ENCODE assay signal across 8 cellular contexts in genomic region chr5:43555895-43556606, GRCh38. TPM values are rescaled to one million over a fixed set of nuclear protein-coding genes. Genes with fewer than 3 reads are reported as not detected.
DNase-seq lines count a peak whose midpoint lies in the region; ATAC-seq lines count a peak whose summit lies in the region.

No MANE protein-coding gene starts in this region.

- peak overlapping the region; percentile 86 for H3K9ac ChIP-seq in mucosa of stomach (ENCODE audit: low read length)

- ATAC-seq in HG03066 (IDR thresholded peaks at IDR 0.05; ENCODE audit: low read depth, unreplicated experiment), result peak; percentile 26

- H3K27me3 ChIP-seq in esophagus (ENCODE audit: control insufficient read depth in 1 of 2, insufficient read depth in 2 of 2, low read length in 2 of 2), result no peaks in the 10 kb centered on the region
- H3K27me3 ChIP-seq in mucosa of stomach (ENCODE audit: control insufficient read depth, insufficient read depth, low read length), result no peaks in the 10 kb centered on the region

- peak overlapping the region; percentile 96 to 99 for H3K27ac ChIP-seq in esophagus (ENCODE audit: low read depth in 2 of 2, low read length in 1 of 2)

- DNase-seq in NCI-H1092 treated with DMSO at 0.1 percent for 48 hours (lab: John Stamatoyannopoulos, UW) (peak; percentile 47), NCI-H1092 (lab: John Stamatoyannopoulos, UW) (no peak), NCI-H524 treated with DMSO at 0.1 percent for 48 hours (lab: John Stamatoyannopoulos, UW) (peak; percentile 4)
- peak; percentile 55 for DNase-seq in activated CD8-positive, alpha-beta memory T cell treated with anti-CD3 and anti-CD28 coated beads, Interleukin-2, amount 50 U/mL, for 4 hours
- peak; percentile 5 to 17 for DNase-seq in stimulated activated CD8-positive, alpha-beta memory T cell treated with anti-CD3 and anti-CD28 coated beads, Interleukin-7, amount 100 ng/mL, for 1 hour (ENCODE audit: low read depth in 2 of 2)

- WGBS in esophagus, 2 donors, result 0% methylated on average over 44 of the region's 44 CpGs

- H3K36me3 ChIP-seq in esophagus (ENCODE audit: control insufficient read depth in 2 of 2, insufficient read depth in 2 of 2, low read length in 1 of 2), result no peaks in the 10 kb centered on the region
- H3K36me3 ChIP-seq in mucosa of stomach (ENCODE audit: control insufficient read depth, insufficient read depth, low read length), result no peaks in the 10 kb centered on the region

- H3K9me3 ChIP-seq in esophagus (ENCODE audit: control insufficient read depth in 2 of 2, insufficient read depth in 1 of 2, low read depth in 1 of 2, low read length in 1 of 2), result no peaks in the 10 kb centered on the region
- no peaks in the 10 kb centered on the region for H3K9me3 ChIP-seq in mucosa of stomach (ENCODE audit: control insufficient read depth, low read length)

- H3K4me3 ChIP-seq in esophagus (ENCODE audit: low read depth in 1 of 2, low read length in 2 of 2) (peak overlapping the region; percentile 82 to 94), mucosa of stomach (ENCODE audit: low read length) (peak overlapping the region; percentile 91)

- H3K4me1 ChIP-seq in esophagus (ENCODE audit: control insufficient read depth in 2 of 2, insufficient read depth in 2 of 2, low read length in 1 of 2) (no peaks in the 10 kb centered on the region), mucosa of stomach (ENCODE audit: control insufficient read depth, insufficient read depth, low read length) (peaks cover 17% of the 10 kb centered on the region)

RNA-seq across cellular contexts. Expression of gene PAIP1, which starts 0.8 kb away (rescaled TPM):
- polyA plus RNA-seq in esophagus, result 10 to 100 TPM; 28.7 to 35.2 TPM

RNA-seq across cellular contexts. Expression of gene C5orf34, which starts 41.1 kb away (rescaled TPM):
- polyA plus RNA-seq in esophagus, result 1 to 10 TPM; 1.2 to 1.5 TPM

RNA-seq across cellular contexts. Expression of gene NNT, which starts 46.9 kb away (rescaled TPM):
- 10 to 100 TPM in 1 of 2 donors, 1 to 10 TPM in 1; 7.7 to 13.4 TPM for polyA plus RNA-seq in esophagus
